In genomic region chr21:43739648-43740435, GRCh38 we compare ENCODE assay signal across 1 cellular context.
TF ChIP-seq lines count a peak whose summit lies in the region.

No MANE protein-coding gene starts in this region.

TF ChIP-seq in K562, 482 proteins besides CTCF, POLR2A, EP300 and RAD21:
- no peak for TF ChIP-seq XRCC5 (IDR thresholded peaks at IDR 0.05; ENCODE audit: low read depth, low read length)
- no peak for TF ChIP-seq CHD1 (IDR thresholded peaks at IDR 0.05; ENCODE audit: low read length)
- 0 out of 2 replicates have a peak, but pooled peaks have one; percentile 20 for TF ChIP-seq ZC3H4 (CRISPR knock-in tag; IDR thresholded peaks at IDR 0.05; ENCODE audit: borderline replicate concordance)
- no peak for TF ChIP-seq ZNF785 (CRISPR knock-in tag; IDR thresholded peaks at IDR 0.05)
- peak; percentile 31 for TF ChIP-seq RBM22 (IDR thresholded peaks at IDR 0.05; ENCODE audit: low read depth, low read length, poor library complexity, severe bottlenecking)
- no peak for TF ChIP-seq SRSF7 (optimal IDR thresholded peaks at IDR 0.05; ENCODE audit: low read depth, low read length)
- TF ChIP-seq POLR2G (IDR thresholded peaks at IDR 0.05; ENCODE audit: low read depth, low read length): peak; percentile 61
- no peak for TF ChIP-seq ZNF121 (CRISPR knock-in tag; conservative IDR thresholded peaks at IDR 0.05)
